ENCODE assay signal across 8 cellular contexts in genomic region chr17:19031729-19032128, GRCh38. TPM values are rescaled to one million over a fixed set of nuclear protein-coding genes. Genes with fewer than 3 reads are reported as not detected.
DNase-seq lines count a peak whose midpoint lies in the region; ATAC-seq and TF ChIP-seq lines count a peak whose summit lies in the region.
"Not testable (repeated sequence)": the region's sequence is repeated elsewhere in the genome, so short reads cannot be mapped to it uniquely, and the experiment has no call there.

No MANE protein-coding gene starts in this region.

- POLR2A ChIA-PET in GM10248 (lab: Yijun Ruan, JAX), result not testable (repeated sequence)

- H3K4me1 ChIP-seq in testis, result not testable (repeated sequence)

- H3K9me3 ChIP-seq in testis, result not testable (repeated sequence)

- WGBS in testis, 2 donors, result no CpG with 5 or more reads among the region's 4 CpGs

- not testable (repeated sequence) for H3K27ac ChIP-seq in testis

- 0 out of 2 replicates have a peak overlapping the region, but pooled peaks have one; percentile 29 for H3K27ac Mint-ChIP-seq in HFFc6
- not testable (repeated sequence) for H3K27ac Mint-ChIP-seq in T-helper 2 cell treated with Interferon-gamma antibody and Interleukin-4, amounts not matched to agents 5 μg/mL and 100 μg/mL, for 36 hours; effector memory CD8-positive, alpha-beta T cell

- H3K4me3 ChIP-seq in testis, result not testable (repeated sequence)

- not testable (repeated sequence) for TF ChIP-seq POLR2A in testis (IDR thresholded peaks at IDR 0.05)

- not testable (repeated sequence) for H3K9me3 Mint-ChIP-seq in HFFc6; T-helper 2 cell treated with Interferon-gamma antibody and Interleukin-4, amounts not matched to agents 5 μg/mL and 100 μg/mL, for 36 hours; effector memory CD8-positive, alpha-beta T cell

- DNase-seq in GM10248 (ENCODE audit: extremely low spot score), result not testable (repeated sequence)
- DNase-seq in HFFc6 (peak; percentile 53), left colon (peak; percentile 75 to 83), sciatic nerve (ENCODE audit: low spot score) (peak; percentile 76), testis (peak; percentile 70)
- DNase-seq in T-helper 2 cell treated with Interferon-gamma antibody and Interleukin-4, amounts not matched to agents 5 μg/mL and 100 μg/mL, for 36 hours (ENCODE audit: low spot score), result peak; percentile 27
- peak; percentile 3 to 13 for DNase-seq in activated T-helper 1 cell treated with anti-CD3 and anti-CD28 coated beads, Interleukin-2, amount 50 U/mL, for 16 hours (ENCODE audit: low read depth in 1 of 2, low spot score in 1 of 2)
- DNase-seq in effector memory CD8-positive, alpha-beta T cell, result peak in 1 of 3 experiments; percentile 33

- H3K4me3 Mint-ChIP-seq in HFFc6; T-helper 2 cell treated with Interferon-gamma antibody and Interleukin-4, amounts not matched to agents 5 μg/mL and 100 μg/mL, for 36 hours; effector memory CD8-positive, alpha-beta T cell: not testable (repeated sequence)

- intact Hi-C loops in left colon (cut with DNase I, micrococcal nuclease); sciatic nerve (cut with DNase I); testis (cut with DNase I; ENCODE audit: low total_unique reads): not testable (repeated sequence)

- peak; percentile 67 for ATAC-seq in effector memory CD8-positive, alpha-beta T cell (replicated peaks)
- ATAC-seq in left colon, result peak; percentile 76
- ATAC-seq in sciatic nerve, result peak; percentile 87

- H3K36me3 Mint-ChIP-seq in HFFc6 (ENCODE audit: low read depth); T-helper 2 cell treated with Interferon-gamma antibody and Interleukin-4, amounts not matched to agents 5 μg/mL and 100 μg/mL, for 36 hours (ENCODE audit: low read depth); effector memory CD8-positive, alpha-beta T cell (ENCODE audit: insufficient read depth): not testable (repeated sequence)

- not testable (repeated sequence) for H3K27me3 ChIP-seq in testis

- H3K4me1 Mint-ChIP-seq in HFFc6 (ENCODE audit: low read depth); T-helper 2 cell treated with Interferon-gamma antibody and Interleukin-4, amounts not matched to agents 5 μg/mL and 100 μg/mL, for 36 hours (ENCODE audit: low read depth); effector memory CD8-positive, alpha-beta T cell (ENCODE audit: low read depth in 2 of 2): not testable (repeated sequence)

- CTCF ChIA-PET in GM10248 (lab: Yijun Ruan, JAX), result not testable (repeated sequence)

- not testable (repeated sequence) for H3K36me3 ChIP-seq in testis (ENCODE audit: low read depth, missing control alignments)

- TF ChIP-seq CTCF in GM10248 (IDR thresholded peaks at IDR 0.05; ENCODE audit: control extremely low read depth, extremely low read depth, low read depth, missing control alignments), result peak; percentile 58
- TF ChIP-seq CTCF in HFFc6 (IDR thresholded peaks at IDR 0.05), result peak; percentile 64
- TF ChIP-seq CTCF in testis (IDR thresholded peaks at IDR 0.05), result not testable (repeated sequence)

- not testable (repeated sequence) for H3K27me3 Mint-ChIP-seq in HFFc6 (ENCODE audit: insufficient read depth); T-helper 2 cell treated with Interferon-gamma antibody and Interleukin-4, amounts not matched to agents 5 μg/mL and 100 μg/mL, for 36 hours (ENCODE audit: low read depth); effector memory CD8-positive, alpha-beta T cell

RNA-seq across cellular contexts. Expression of gene GRAP, which starts 15.0 kb away (rescaled TPM):
- total RNA-seq in HFFc6 (2021; fragmentation: NEBNext Ultra II Directional; extraction: Animal tissue kit (Norgen Biotek cat#: 25700)), result under 1 TPM in 3 of 6 experiments, not detected in 3; 0.10 to 0.48 (median 0.14) TPM
- 1 to 10 TPM in 1 of 2 donors, under 1 TPM in 1; 0.79 to 1.5 TPM for total RNA-seq in left colon
- total RNA-seq in sciatic nerve, result 6.2 TPM
- total RNA-seq in testis, result 1 to 10 TPM; 5.3 to 7.2 TPM
- polyA plus RNA-seq in testis (ENCODE audit: insufficient read depth, low read depth, low replicate concordance), result 13.2 TPM

RNA-seq across cellular contexts. Expression of gene FAM83G, which starts 27.2 kb away (rescaled TPM):
- total RNA-seq in HFFc6 (2021; fragmentation: NEBNext Ultra II Directional; extraction: Animal tissue kit (Norgen Biotek cat#: 25700)), result 10 to 100 TPM; 21.0 to 24.0 (median 21.7) TPM
- total RNA-seq in left colon (10 to 100 TPM; 29.7 to 34.7 TPM), sciatic nerve (1.8 TPM), testis (1 to 10 TPM; 4.6 to 4.7 TPM)
- polyA plus RNA-seq in testis (ENCODE audit: insufficient read depth, low read depth, low replicate concordance), result 2.5 TPM
